15 cellular contexts compared by ENCODE assay signal in the genomic region with DNA sequence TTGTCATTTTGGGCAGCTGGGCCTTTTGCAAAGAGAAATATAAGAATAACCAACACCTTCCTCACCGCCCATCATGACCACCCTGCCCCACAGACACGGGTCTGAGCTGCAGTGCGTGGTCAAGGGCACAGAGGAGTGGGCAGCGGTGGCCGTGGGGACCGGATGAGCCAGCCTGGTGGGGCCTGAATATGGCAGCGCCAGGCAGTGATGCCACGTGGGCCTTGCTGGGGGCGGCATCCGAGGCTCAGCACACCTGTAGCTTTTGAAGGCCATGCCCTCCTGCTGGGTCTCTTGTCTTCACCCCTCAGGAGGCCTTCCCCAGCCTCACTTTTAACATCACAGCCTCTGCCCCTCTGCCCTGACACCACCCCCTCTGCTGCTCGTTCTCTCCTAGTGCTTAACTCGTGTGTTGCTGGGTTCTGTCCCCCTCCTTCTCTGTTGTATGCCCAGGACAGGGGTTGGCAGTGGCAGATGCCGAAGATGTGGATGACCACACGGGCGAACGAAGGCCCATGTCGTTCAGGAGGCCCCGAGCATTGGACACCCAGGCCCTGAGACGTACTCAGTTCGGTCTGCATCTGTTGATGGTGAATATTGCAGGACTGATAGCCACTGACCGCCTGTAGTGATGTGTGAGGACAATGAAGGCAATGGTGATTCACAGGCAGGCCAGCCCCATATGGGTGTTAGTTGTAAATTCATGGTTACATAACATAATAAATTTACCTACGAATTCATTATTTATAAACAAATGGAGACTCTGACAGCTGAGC. TPM values are rescaled to one million over a fixed set of nuclear protein-coding genes. Genes with fewer than 3 reads are reported as not detected.
DNase-seq lines count a peak whose midpoint lies in the region; ATAC-seq and TF ChIP-seq lines count a peak whose summit lies in the region.
"Had no signal": no experiment of that assay in that cellular context is flagged by ENCODE, and none has a peak within 500 bp of the region (broad histone marks: within the 10 kb centered on the region; RNA-seq: fewer than 3 reads in every experiment).

No MANE protein-coding gene starts in this region.

- POLR2A ChIA-PET in activated CD4-positive, alpha-beta T cell treated with anti-CD3 and anti-CD28 coated beads, Interleukin-2, amount 10 ng/mL, durations not matched to agents 7 days and 5 days (lab: Charles Lee): no interaction called here
- POLR2A ChIA-PET in activated CD4-positive, alpha-beta T cell treated with anti-CD3 and anti-CD28 coated beads for 36 hours (lab: Charles Lee): interaction anchor here (1.4 kb wide), 1 partner anchor 11 kb away, joined by 3 read pairs; no protein-coding TSS in a partner anchor

- no peak for DNase-seq in activated CD4-positive, alpha-beta T cell treated with anti-CD3 and anti-CD28 coated beads, Interleukin-2, amount 10 ng/mL, durations not matched to agents 7 days and 5 days
- no peak for DNase-seq in activated CD4-positive, alpha-beta T cell treated with anti-CD3 and anti-CD28 coated beads for 36 hours
- peak; percentile 49 for DNase-seq in RWPE2 (ENCODE audit: low spot score)
- peak; percentile 11 for DNase-seq in iPS-NIHi11 (ENCODE audit: low spot score)
- no peak for DNase-seq in stimulated activated CD4-positive, alpha-beta T cell treated with anti-CD3 and anti-CD28 coated beads, Interleukin-4, amount 100 ng/mL, for 4 hours
- DNase-seq in GM13977 (ENCODE audit: low spot score): no peak
- DNase-seq: activated CD4-positive, alpha-beta T cell treated with anti-CD3 and anti-CD28 coated beads, Interleukin-2, amount 50 U/mL, for 48 hours; caudate nucleus; KG1; NCI-H1436; NCI-H510A had no signal

- in situ Hi-C loops in GM13977 (cut with MboI; ENCODE audit: low pct_unique_long_range_greater_than_20kb, low sequenced_read_pairs, unreplicated experiment): no loop called here

- peaks cover 69% of the 10 kb centered on the region for H3K36me3 Mint-ChIP-seq in activated CD4-positive, alpha-beta T cell treated with anti-CD3 and anti-CD28 coated beads, Interleukin-2, amount 10 ng/mL, durations not matched to agents 7 days and 5 days (ENCODE audit: low read depth)
- H3K36me3 Mint-ChIP-seq in activated CD4-positive, alpha-beta T cell treated with anti-CD3 and anti-CD28 coated beads for 36 hours (ENCODE audit: low read depth): peaks cover 34% of the 10 kb centered on the region
- peaks cover 88% of the 10 kb centered on the region for H3K36me3 Mint-ChIP-seq in stimulated activated memory B cell treated with anti-CD40 and anti-IgM and Interleukin-4, amounts not matched to agents 10 μg/mL and 1 μg/mL and 100 μg/mL, for 72 hours

- no peak overlapping the region for H3K4me3 ChIP-seq in RWPE2 (ENCODE audit: severe bottlenecking)

- CTCF ChIA-PET in activated CD4-positive, alpha-beta T cell treated with anti-CD3 and anti-CD28 coated beads, Interleukin-2, amount 10 ng/mL, durations not matched to agents 7 days and 5 days (lab: Charles Lee): interaction anchor here (1.1 to 2.1 kb wide), 3 partner anchors 12 to 73 kb away, joined by 3 to 7 read pairs (median 5); no protein-coding TSS in a partner anchor
- CTCF ChIA-PET in activated CD4-positive, alpha-beta T cell treated with anti-CD3 and anti-CD28 coated beads for 36 hours (lab: Charles Lee): interaction anchor here (0.6 to 1.5 kb wide), 2 partner anchors 46 to 240 kb away, joined by 4 read pairs; a partner anchor contains a TSS

- H3K36me3 ChIP-seq in RWPE2 (ENCODE audit: low read depth): no peaks in the 10 kb centered on the region

- ATAC-seq in activated CD4-positive, alpha-beta T cell treated with anti-CD3 and anti-CD28 coated beads for 36 hours: no peak
- ATAC-seq in RWPE2 (ENCODE audit: low read depth) (no peak), GM21737 (IDR thresholded peaks at IDR 0.05; ENCODE audit: unreplicated experiment) (no peak)
- no peak for ATAC-seq in stimulated activated memory B cell treated with anti-CD40 and anti-IgM and Interleukin-4, amounts not matched to agents 10 μg/mL and 1 μg/mL and 100 μg/mL, for 72 hours

- H3K4me1 Mint-ChIP-seq in activated CD4-positive, alpha-beta T cell treated with anti-CD3 and anti-CD28 coated beads, Interleukin-2, amount 10 ng/mL, durations not matched to agents 7 days and 5 days: peaks cover 52% of the 10 kb centered on the region
- H3K4me1 Mint-ChIP-seq in activated CD4-positive, alpha-beta T cell treated with anti-CD3 and anti-CD28 coated beads for 36 hours: peaks cover 34% of the 10 kb centered on the region
- H3K4me1 Mint-ChIP-seq in stimulated activated memory B cell treated with anti-CD40 and anti-IgM and Interleukin-4, amounts not matched to agents 10 μg/mL and 1 μg/mL and 100 μg/mL, for 72 hours: peaks cover 52% of the 10 kb centered on the region

- no peak overlapping the region for H3K4me3 Mint-ChIP-seq in activated CD4-positive, alpha-beta T cell treated with anti-CD3 and anti-CD28 coated beads, Interleukin-2, amount 10 ng/mL, durations not matched to agents 7 days and 5 days
- H3K4me3 Mint-ChIP-seq in activated CD4-positive, alpha-beta T cell treated with anti-CD3 and anti-CD28 coated beads for 36 hours: no peak overlapping the region
- no peak overlapping the region for H3K4me3 Mint-ChIP-seq in stimulated activated memory B cell treated with anti-CD40 and anti-IgM and Interleukin-4, amounts not matched to agents 10 μg/mL and 1 μg/mL and 100 μg/mL, for 72 hours
- H3K4me3 Mint-ChIP-seq: activated naive CD4-positive, alpha-beta T cell treated with anti-CD3 and anti-CD28 coated beads, Interleukin-2, amount 50 U/mL, for 24 hours; nephron had no signal

- TF ChIP-seq CTCF in RWPE2 (IDR thresholded peaks at IDR 0.05; ENCODE audit: poor library complexity, severe bottlenecking): no peak
- TF ChIP-seq CTCF in GM13977 (IDR thresholded peaks at IDR 0.05; ENCODE audit: extremely low read depth, insufficient read depth, missing control alignments): no peak

- H3K4me1 ChIP-seq in RWPE2 (ENCODE audit: insufficient read depth, poor library complexity, severe bottlenecking): no peaks in the 10 kb centered on the region

- H3K27me3 ChIP-seq in RWPE2 (ENCODE audit: insufficient read depth, poor library complexity, severe bottlenecking): peaks cover 3% of the 10 kb centered on the region

- peaks cover 13% of the 10 kb centered on the region for H3K9me3 Mint-ChIP-seq in activated CD4-positive, alpha-beta T cell treated with anti-CD3 and anti-CD28 coated beads, Interleukin-2, amount 10 ng/mL, durations not matched to agents 7 days and 5 days
- peaks cover 12% of the 10 kb centered on the region for H3K9me3 Mint-ChIP-seq in activated CD4-positive, alpha-beta T cell treated with anti-CD3 and anti-CD28 coated beads for 36 hours (ENCODE audit: low read depth)
- peaks cover 8% of the 10 kb centered on the region for H3K9me3 Mint-ChIP-seq in stimulated activated memory B cell treated with anti-CD40 and anti-IgM and Interleukin-4, amounts not matched to agents 10 μg/mL and 1 μg/mL and 100 μg/mL, for 72 hours

- H3K27ac Mint-ChIP-seq in activated CD4-positive, alpha-beta T cell treated with anti-CD3 and anti-CD28 coated beads, Interleukin-2, amount 10 ng/mL, durations not matched to agents 7 days and 5 days: peak overlapping the region; percentile 71
- H3K27ac Mint-ChIP-seq in activated CD4-positive, alpha-beta T cell treated with anti-CD3 and anti-CD28 coated beads for 36 hours: no peak overlapping the region
- peak overlapping the region; percentile 96 for H3K27ac Mint-ChIP-seq in stimulated activated memory B cell treated with anti-CD40 and anti-IgM and Interleukin-4, amounts not matched to agents 10 μg/mL and 1 μg/mL and 100 μg/mL, for 72 hours
- H3K27ac Mint-ChIP-seq: activated naive CD4-positive, alpha-beta T cell treated with anti-CD3 and anti-CD28 coated beads, Interleukin-2, amount 50 U/mL, for 24 hours; nephron had no signal

- H3K9me3 ChIP-seq in RWPE2 (ENCODE audit: severe bottlenecking): peaks cover 13% of the 10 kb centered on the region

- intact Hi-C loops in activated CD4-positive, alpha-beta T cell treated with anti-CD3 and anti-CD28 coated beads for 36 hours (cut with DNase I, micrococcal nuclease): no loop called here

- no peaks in the 10 kb centered on the region for H3K27me3 Mint-ChIP-seq in activated CD4-positive, alpha-beta T cell treated with anti-CD3 and anti-CD28 coated beads, Interleukin-2, amount 10 ng/mL, durations not matched to agents 7 days and 5 days
- peaks cover 1% of the 10 kb centered on the region for H3K27me3 Mint-ChIP-seq in activated CD4-positive, alpha-beta T cell treated with anti-CD3 and anti-CD28 coated beads for 36 hours
- peaks cover 28% of the 10 kb centered on the region for H3K27me3 Mint-ChIP-seq in stimulated activated memory B cell treated with anti-CD40 and anti-IgM and Interleukin-4, amounts not matched to agents 10 μg/mL and 1 μg/mL and 100 μg/mL, for 72 hours
- H3K27me3 Mint-ChIP-seq: activated naive CD4-positive, alpha-beta T cell treated with anti-CD3 and anti-CD28 coated beads, Interleukin-2, amount 50 U/mL, for 24 hours had no signal

- H3K27ac ChIP-seq in RWPE2 (ENCODE audit: poor library complexity, severe bottlenecking): no peak overlapping the region

RNA-seq across cellular contexts. Expression of a gene that starts 46.0 kb away (rescaled TPM):
- total RNA-seq in activated CD4-positive, alpha-beta T cell treated with anti-CD3 and anti-CD28 coated beads, Interleukin-2, amount 10 ng/mL, durations not matched to agents 7 days and 5 days: 10 to 100 TPM; 28.3 to 34.9 TPM
- total RNA-seq in activated CD4-positive, alpha-beta T cell treated with anti-CD3 and anti-CD28 coated beads for 36 hours: 10 to 100 TPM; 15.1 to 20.5 TPM

Comparison
In these comparisons a context has a peak if more than half of its experiments do, and no peak if none do; other contexts are left out.
1. DNase-seq: peak in RWPE2 (single experiment) and iPS-NIHi11 (single experiment); none in activated CD4-positive, alpha-beta T cell treated with anti-CD3 and anti-CD28 coated beads, Interleukin-2, amount 10 ng/mL, durations not matched to agents 7 days and 5 days (single experiment), activated CD4-positive, alpha-beta T cell treated with anti-CD3 and anti-CD28 coated beads for 36 hours (single experiment), stimulated activated CD4-positive, alpha-beta T cell treated with anti-CD3 and anti-CD28 coated beads, Interleukin-4, amount 100 ng/mL, for 4 hours (0 of 2) and GM13977 (single experiment).